Comparison of ENCODE assay signal across 12 cellular contexts in the genomic region with DNA sequence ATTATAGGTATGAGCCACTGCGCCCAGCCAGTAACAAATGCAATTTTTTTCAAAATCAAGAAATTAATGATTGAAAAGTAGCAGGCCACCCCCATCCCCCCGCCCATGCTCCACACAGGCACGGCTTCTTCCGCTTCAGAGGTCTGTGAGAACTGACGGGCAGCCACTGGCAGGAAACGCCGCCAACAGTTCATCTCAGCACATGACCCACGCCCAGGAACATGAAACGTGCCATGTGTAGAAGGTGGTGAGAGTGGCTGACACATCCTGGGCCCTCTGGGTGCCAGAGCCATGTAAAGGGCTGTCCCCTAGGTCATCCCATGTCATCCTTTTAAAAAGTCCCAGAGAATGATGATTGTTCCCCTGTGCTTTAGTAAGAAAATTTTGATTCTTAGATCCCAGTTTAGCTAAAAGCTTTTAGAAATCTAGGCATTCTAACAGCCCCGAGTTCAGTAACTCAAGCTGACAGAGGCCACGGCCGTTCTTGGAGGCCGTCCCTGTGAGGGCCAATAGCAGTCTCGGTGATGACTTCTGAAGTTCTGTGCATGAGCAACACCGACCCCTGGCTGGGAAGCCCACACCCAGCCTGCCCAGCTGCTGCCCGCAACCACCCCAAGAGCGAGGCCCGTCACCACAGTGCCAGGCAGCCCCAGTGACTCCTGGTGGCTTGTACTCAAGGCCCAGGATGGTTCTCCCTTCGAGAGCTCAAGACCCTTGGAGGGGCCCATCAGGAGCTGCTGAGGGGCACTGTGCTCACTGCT. TPM values are rescaled to one million over a fixed set of nuclear protein-coding genes. Genes with fewer than 3 reads are reported as not detected.
A peak's percentile ranks its signal among the peaks of the same experiment; 100 is the strongest.
DNase-seq lines count a peak whose midpoint lies in the region; ATAC-seq and TF ChIP-seq lines count a peak whose summit lies in the region.
"Had no signal": no experiment of that assay in that cellular context is flagged by ENCODE, and none has a peak within 500 bp of the region (broad histone marks: within the 10 kb centered on the region; RNA-seq: fewer than 3 reads in every experiment).

No MANE protein-coding gene starts in this region.

- H3K27me3 Mint-ChIP-seq in effector memory CD8-positive, alpha-beta T cell, result no peaks in the 10 kb centered on the region

- no peak for TF ChIP-seq CTCF in gastroesophageal sphincter (IDR thresholded peaks at IDR 0.05)

- no peaks in the 10 kb centered on the region for H3K4me1 ChIP-seq in gastroesophageal sphincter
- H3K4me1 ChIP-seq: SJCRH30 had no signal

- H3K36me3 ChIP-seq in KOPT-K1 (ENCODE audit: insufficient read depth, low read length) (peaks cover 94% of the 10 kb centered on the region), gastroesophageal sphincter (peaks cover 0 to 95% of the 10 kb centered on the region in 2 donors)
- H3K36me3 ChIP-seq: SJCRH30 had no signal

- H3K4me3 ChIP-seq in gastroesophageal sphincter, result no peak overlapping the region
- H3K4me3 ChIP-seq: SJCRH30 had no signal

- H3K27ac Mint-ChIP-seq in effector memory CD8-positive, alpha-beta T cell, result peak overlapping the region; percentile 85 to 94
- H3K27ac Mint-ChIP-seq: brain had no signal

- H3K36me3 Mint-ChIP-seq in effector memory CD8-positive, alpha-beta T cell (ENCODE audit: insufficient read depth), result peaks cover 50% of the 10 kb centered on the region

- peak; percentile 98 for ATAC-seq in effector memory CD8-positive, alpha-beta T cell (replicated peaks)
- no peak for ATAC-seq in gastroesophageal sphincter
- ATAC-seq: left lobe of liver had no signal

- H3K4me3 Mint-ChIP-seq in effector memory CD8-positive, alpha-beta T cell, result peak overlapping the region; percentile 56 to 63
- H3K4me3 Mint-ChIP-seq: brain had no signal

- H3K27me3 ChIP-seq in gastroesophageal sphincter, result no peaks in the 10 kb centered on the region
- H3K27me3 ChIP-seq: SJCRH30 had no signal

- H3K27ac ChIP-seq in KOPT-K1 (ENCODE audit: low read depth, low read length, poor library complexity, severe bottlenecking), result peak overlapping the region; percentile 74
- no peak overlapping the region for H3K27ac ChIP-seq in gastroesophageal sphincter
- H3K27ac ChIP-seq: SJCRH30 had no signal

- no peaks in the 10 kb centered on the region for H3K9me3 ChIP-seq in KOPT-K1 (ENCODE audit: insufficient read depth, low read length, poor library complexity, severe bottlenecking)
- H3K9me3 ChIP-seq in gastroesophageal sphincter, result no peaks in the 10 kb centered on the region
- H3K9me3 ChIP-seq: SJCRH30 had no signal

- 91 to 100% methylated on average over 1 to 10 of the region's 19 CpGs for WGBS in gastroesophageal sphincter (ENCODE audit: low coverage in 1 of 2), 2 donors

- no peak for TF ChIP-seq POLR2A in gastroesophageal sphincter (IDR thresholded peaks at IDR 0.05)

- peaks cover 26% of the 10 kb centered on the region in 2 donors for H3K4me1 Mint-ChIP-seq in effector memory CD8-positive, alpha-beta T cell (ENCODE audit: low read depth in 2 of 2)
- H3K4me1 Mint-ChIP-seq: brain had no signal

- no peak for TF ChIP-seq EP300 in gastroesophageal sphincter (IDR thresholded peaks at IDR 0.05)

- DNase-seq in activated CD8-positive, alpha-beta memory T cell treated with anti-CD3 and anti-CD28 coated beads for 4 hours (ENCODE audit: low read depth in 2 of 2), result peak; percentile 24 to 42
- peak; percentile 45 to 55 (median 52) for DNase-seq in effector memory CD8-positive, alpha-beta T cell
- DNase-seq in stimulated activated CD8-positive, alpha-beta memory T cell treated with anti-CD3 and anti-CD28 coated beads, Interleukin-2, amount 100 ng/mL, for 1 hour (ENCODE audit: low read depth in 2 of 2), result peak; percentile 21 to 33
- no peak for DNase-seq in T1000 (lab: John Stamatoyannopoulos, UW)
- no peak for DNase-seq in OCI-M2 (lab: John Stamatoyannopoulos, UW; ENCODE audit: unreplicated experiment)
- no peak for DNase-seq in NCI-H146 treated with DMSO at 0.1 percent for 48 hours (lab: John Stamatoyannopoulos, UW; ENCODE audit: unreplicated experiment)
- DNase-seq: retina, SJCRH30 had no signal

- no peaks in the 10 kb centered on the region for H3K9me3 Mint-ChIP-seq in effector memory CD8-positive, alpha-beta T cell
- H3K9me3 Mint-ChIP-seq: brain had no signal

RNA-seq across cellular contexts. Expression of a gene that starts 52.1 kb away (rescaled TPM):
- 10 to 100 TPM in 3 of 4 donors, 1 to 10 TPM in 1; 9.8 to 33.8 (median 24.4) TPM for total RNA-seq in gastroesophageal sphincter

Comparison
In these comparisons a context has a peak if more than half of its experiments do, and no peak if none do; other contexts are left out.
1. DNase-seq: peak in activated CD8-positive, alpha-beta memory T cell treated with anti-CD3 and anti-CD28 coated beads for 4 hours (2 of 2), effector memory CD8-positive, alpha-beta T cell (3 of 3) and stimulated activated CD8-positive, alpha-beta memory T cell treated with anti-CD3 and anti-CD28 coated beads, Interleukin-2, amount 100 ng/mL, for 1 hour (2 of 2); none in T1000 (single experiment), OCI-M2 (single experiment) and NCI-H146 treated with DMSO at 0.1 percent for 48 hours (single experiment).